10 cellular contexts compared by ENCODE assay signal in genomic region chr19:40467007-40467565, GRCh38. TPM values are rescaled to one million over a fixed set of nuclear protein-coding genes. Genes with fewer than 3 reads are reported as not detected.
DNase-seq lines count a peak whose midpoint lies in the region; ATAC-seq and TF ChIP-seq lines count a peak whose summit lies in the region.
"Had no signal": no experiment of that assay in that cellular context is flagged by ENCODE, and none has a peak within 500 bp of the region (broad histone marks: within the 10 kb centered on the region; RNA-seq: fewer than 3 reads in every experiment).

No MANE protein-coding gene starts in this region.

- H3K27me3 Mint-ChIP-seq in stimulated activated naive CD8-positive, alpha-beta T cell treated with anti-CD3 and anti-CD28 coated beads, Interleukin-15, amount 100 ng/mL, for 72 hours, result peaks cover 9% of the 10 kb centered on the region

- H3K9me3 Mint-ChIP-seq in stimulated activated naive CD8-positive, alpha-beta T cell treated with anti-CD3 and anti-CD28 coated beads, Interleukin-15, amount 100 ng/mL, for 72 hours, result no peaks in the 10 kb centered on the region

- peaks cover 28% of the 10 kb centered on the region for H3K4me1 Mint-ChIP-seq in stimulated activated naive CD8-positive, alpha-beta T cell treated with anti-CD3 and anti-CD28 coated beads, Interleukin-15, amount 100 ng/mL, for 72 hours

- peak overlapping the region in 1 of 2 donors; percentile 69 for H3K4me3 Mint-ChIP-seq in stimulated activated naive CD8-positive, alpha-beta T cell treated with anti-CD3 and anti-CD28 coated beads, Interleukin-15, amount 100 ng/mL, for 72 hours

- H4K20me1 ChIP-seq in osteoblast (ENCODE audit: insufficient read depth, low read length), result no peaks in the 10 kb centered on the region

- peak overlapping the region; percentile 51 for H2AFZ ChIP-seq in osteoblast (ENCODE audit: low read length)

- no peak overlapping the region for H3K27ac ChIP-seq in osteoblast (ENCODE audit: low read depth, low read length)

- DNase-seq in AG08396 (ENCODE audit: low spot score) (peak; percentile 51), NCI-H69 (lab: John Stamatoyannopoulos, UW) (peak; percentile 19), epithelial cell of proximal tubule (ENCODE audit: low read depth) (no peak), osteoblast (ENCODE audit: insufficient read length, low spot score, missing footprints) (peak; percentile 91), NCI-H1436 (lab: John Stamatoyannopoulos, UW) (no peak), NCI-H187 treated with DMSO at 0.1 percent for 48 hours (lab: John Stamatoyannopoulos, UW) (no peak), AG08395 (ENCODE audit: low spot score) (no peak)
- no peak for DNase-seq in stimulated activated naive CD8-positive, alpha-beta T cell treated with anti-CD3 and anti-CD28 coated beads, Interleukin-15, amount 100 ng/mL, for 72 hours
- DNase-seq: GDM1, NCI-H187 had no signal

- peak overlapping the region; percentile 54 for H3K4me3 ChIP-seq in epithelial cell of proximal tubule (ENCODE audit: low read depth, low read length)
- peak overlapping the region; percentile 82 for H3K4me3 ChIP-seq in osteoblast (ENCODE audit: insufficient read depth, low read length)

- H3K27ac Mint-ChIP-seq in stimulated activated naive CD8-positive, alpha-beta T cell treated with anti-CD3 and anti-CD28 coated beads, Interleukin-15, amount 100 ng/mL, for 72 hours, result no peak overlapping the region

- no peaks in the 10 kb centered on the region for H3K9me3 ChIP-seq in osteoblast (ENCODE audit: low read depth, low read length)

- no peak for ATAC-seq in stimulated activated naive CD8-positive, alpha-beta T cell treated with anti-CD3 and anti-CD28 coated beads, Interleukin-15, amount 100 ng/mL, for 72 hours

- peak overlapping the region; percentile 81 for H3K4me2 ChIP-seq in osteoblast (ENCODE audit: insufficient read depth, low read length)

- no peaks in the 10 kb centered on the region for H3K36me3 ChIP-seq in osteoblast (ENCODE audit: insufficient read depth, low read length)

- H3K79me2 ChIP-seq in osteoblast (ENCODE audit: insufficient read depth, low read length), result no peaks in the 10 kb centered on the region

- peaks cover 22% of the 10 kb centered on the region for H3K4me1 ChIP-seq in osteoblast (ENCODE audit: insufficient read depth, low read length)

- H3K27me3 ChIP-seq in osteoblast (ENCODE audit: insufficient read depth, low read length), result peaks cover 13% of the 10 kb centered on the region

- TF ChIP-seq CTCF in epithelial cell of proximal tubule (conservative IDR thresholded peaks at IDR 0.05; ENCODE audit: low read depth, low read length) (no peak), osteoblast (IDR thresholded peaks at IDR 0.05; ENCODE audit: extremely low read depth, low read depth, low read length) (no peak)

RNA-seq across cellular contexts. Expression of gene SPTBN4, which starts 0.3 kb away (rescaled TPM):
- 0.14 and 0.17 TPM in 2 replicates for total RNA-seq in epithelial cell of proximal tubule
- 0.72 and 1.2 TPM in 2 replicates for total RNA-seq in osteoblast

RNA-seq across cellular contexts. Expression of gene BLVRB, which starts 1.5 kb away (rescaled TPM):
- total RNA-seq in epithelial cell of proximal tubule, result 29.0 and 34.0 TPM in 2 replicates
- 75.7 and 82.2 TPM in 2 replicates for total RNA-seq in osteoblast

RNA-seq across cellular contexts. Expression of gene SERTAD3, which starts 23.0 kb away (rescaled TPM):
- total RNA-seq in epithelial cell of proximal tubule (11.3 and 18.1 TPM in 2 replicates), osteoblast (21.2 and 23.5 TPM in 2 replicates)

RNA-seq across cellular contexts. Expression of gene SERTAD1, which starts 41.3 kb away (rescaled TPM):
- total RNA-seq in epithelial cell of proximal tubule (14.2 and 14.5 TPM in 2 replicates), osteoblast (15.2 and 15.3 TPM in 2 replicates)

RNA-seq across cellular contexts. Expression of gene PRX, which starts 53.9 kb away (rescaled TPM):
- total RNA-seq in epithelial cell of proximal tubule (0.80 and 1.3 TPM in 2 replicates), osteoblast (2.7 and 3.3 TPM in 2 replicates)

Comparison
In these comparisons a context has a peak if more than half of its experiments do, and no peak if none do; other contexts are left out.
1. DNase-seq: peak in AG08396 (single experiment), NCI-H69 (single experiment) and osteoblast (single experiment); none in epithelial cell of proximal tubule (single experiment), NCI-H1436 (single experiment), stimulated activated naive CD8-positive, alpha-beta T cell treated with anti-CD3 and anti-CD28 coated beads, Interleukin-15, amount 100 ng/mL, for 72 hours (0 of 2), NCI-H187 treated with DMSO at 0.1 percent for 48 hours (single experiment) and AG08395 (single experiment).